ENCODE assay signal across 27 cellular contexts in the genomic region with DNA sequence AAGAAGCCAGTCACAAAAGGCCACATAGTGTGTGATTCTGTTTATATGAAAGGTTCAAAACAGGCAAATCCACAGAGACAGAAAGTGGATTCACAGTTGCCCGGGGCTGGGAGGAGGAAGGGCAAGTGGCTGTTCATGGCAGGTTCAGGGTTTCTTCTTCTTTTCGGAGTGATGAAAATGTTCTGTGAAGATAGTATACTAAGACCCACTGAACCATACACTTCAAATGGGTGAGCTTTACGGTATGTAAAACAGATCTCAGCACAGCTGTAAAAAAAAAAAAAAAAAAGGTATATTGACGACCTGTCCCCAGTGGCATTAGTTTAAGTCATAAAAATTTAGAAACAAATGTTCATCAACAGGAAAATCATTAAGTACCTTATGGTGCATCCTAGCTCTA. TPM values are rescaled to one million over a fixed set of nuclear protein-coding genes. Genes with fewer than 3 reads are reported as not detected.
DNase-seq lines count a peak whose midpoint lies in the region; ATAC-seq, FAIRE-seq and TF ChIP-seq lines count a peak whose summit lies in the region.
"Had no signal": no experiment of that assay in that cellular context is flagged by ENCODE, and none has a peak within 500 bp of the region (broad histone marks: within the 10 kb centered on the region; RNA-seq: fewer than 3 reads in every experiment).

No MANE protein-coding gene starts in this region.

- POLR2A ChIA-PET in activated CD4-positive, alpha-beta memory T cell treated with anti-CD3 and anti-CD28 coated beads for 36 hours (lab: Charles Lee): no interaction called here

- intact Hi-C loops in pancreas (cut with DNase I): no loop called here
- intact Hi-C loops in activated CD4-positive, alpha-beta memory T cell treated with anti-CD3 and anti-CD28 coated beads for 36 hours (cut with micrococcal nuclease): no loop called here

- H3K36me3 Mint-ChIP-seq in activated CD4-positive, alpha-beta memory T cell treated with anti-CD3 and anti-CD28 coated beads for 36 hours: no peaks in the 10 kb centered on the region
- H3K36me3 Mint-ChIP-seq: CD8-positive, alpha-beta memory T cell had no signal

- DNase-seq in activated effector memory CD4-positive, alpha-beta T cell treated with anti-CD3 and anti-CD28 coated beads, Interleukin-2, amount 50 U/mL, for 16 hours: peak; percentile 8
- DNase-seq in activated effector memory CD4-positive, alpha-beta T cell treated with Interleukin-2 at 50 U/mL for 16 hours: no peak
- DNase-seq in epithelial cell of prostate (ENCODE audit: low read depth, low spot score) (no peak), globus pallidus (ENCODE audit: low spot score) (no peak), pancreas (no peak)
- DNase-seq in activated CD4-positive, alpha-beta T cell treated with anti-CD3 and anti-CD28 coated beads, Interleukin-2, amount 50 U/mL, for 48 hours: no peak
- no peak for DNase-seq in activated CD4-positive, alpha-beta memory T cell treated with anti-CD3 and anti-CD28 coated beads for 36 hours
- DNase-seq: AML-193; Calu3; CD8-positive, alpha-beta memory T cell; DMS153; GOT3; HCEC 1CT; MG63; NCI-H1417; NCI-H187; NCI-H446 treated with DMSO at 0.1 percent for 48 hours; NCI-H526 treated with DMSO at 0.1 percent for 48 hours; PC-3; RPMI8226 had no signal

- no peak for TF ChIP-seq CTCF in pancreas (IDR thresholded peaks at IDR 0.05)

- CTCF ChIA-PET in activated CD4-positive, alpha-beta memory T cell treated with anti-CD3 and anti-CD28 coated beads for 36 hours (lab: Charles Lee): no interaction called here

- H3K4me3 ChIP-seq in muscle layer of colon (ENCODE audit: low read depth in 1 of 2, low read length in 2 of 2) (no peak overlapping the region), pancreas (no peak overlapping the region)

- H3K36me3 ChIP-seq in muscle layer of colon (ENCODE audit: insufficient read depth, low read length) (peaks cover 7% of the 10 kb centered on the region), pancreas (no peaks in the 10 kb centered on the region)

- ATAC-seq in pancreas: no peak
- ATAC-seq: PC-3, SK-N-SH treated with all-trans-retinoic acid at 6 μM for 48 hours had no signal

- no peaks in the 10 kb centered on the region for H3K4me1 Mint-ChIP-seq in activated CD4-positive, alpha-beta memory T cell treated with anti-CD3 and anti-CD28 coated beads for 36 hours (ENCODE audit: low read depth)
- H3K4me1 Mint-ChIP-seq: CD8-positive, alpha-beta memory T cell had no signal

- peaks cover 1% of the 10 kb centered on the region for H3K27me3 Mint-ChIP-seq in activated CD4-positive, alpha-beta memory T cell treated with anti-CD3 and anti-CD28 coated beads for 36 hours

- H3K4me1 ChIP-seq in muscle layer of colon (ENCODE audit: insufficient read depth, low read length) (peaks cover 39% of the 10 kb centered on the region), pancreas (no peaks in the 10 kb centered on the region)

- H3K27ac Mint-ChIP-seq in activated CD4-positive, alpha-beta memory T cell treated with anti-CD3 and anti-CD28 coated beads for 36 hours: no peak overlapping the region

- H3K9me3 ChIP-seq in muscle layer of colon (ENCODE audit: low read length) (no peaks in the 10 kb centered on the region), pancreas (no peaks in the 10 kb centered on the region)
- H3K9me3 ChIP-seq: MG63 had no signal

- FAIRE-seq in pancreas (lab: Jason Lieb, UNC): no peak
- FAIRE-seq: GM12891 had no signal

- 66 to 84% methylated on average over 4 of the region's 4 CpGs for WGBS in pancreas, 2 donors

- no peak overlapping the region for H3K9ac ChIP-seq in muscle layer of colon (ENCODE audit: low read length)

- H3K4me3 Mint-ChIP-seq in activated CD4-positive, alpha-beta memory T cell treated with anti-CD3 and anti-CD28 coated beads for 36 hours: no peak overlapping the region
- H3K4me3 Mint-ChIP-seq: CD8-positive, alpha-beta memory T cell had no signal

- H3K27me3 ChIP-seq in muscle layer of colon (ENCODE audit: control insufficient read depth in 1 of 2, insufficient read depth in 2 of 2, low read length in 2 of 2) (no peaks in the 10 kb centered on the region), pancreas (no peaks in the 10 kb centered on the region)
- H3K27me3 ChIP-seq: MG63 had no signal

- peak overlapping the region; percentile 88 for H3K27ac ChIP-seq in epithelial cell of prostate
- peak overlapping the region; percentile 31 for H3K27ac ChIP-seq in muscle layer of colon (ENCODE audit: low read depth, low read length)
- H3K27ac ChIP-seq in pancreas: no peak overlapping the region
- H3K27ac ChIP-seq: 22Rv1, C4-2B had no signal

- H3K9me3 Mint-ChIP-seq in activated CD4-positive, alpha-beta memory T cell treated with anti-CD3 and anti-CD28 coated beads for 36 hours: no peaks in the 10 kb centered on the region
- H3K9me3 Mint-ChIP-seq: CD8-positive, alpha-beta memory T cell had no signal

RNA-seq across cellular contexts. Expression of gene RFX2, which starts 32.2 kb away (rescaled TPM):
- total RNA-seq in pancreas: 1 to 10 TPM; 1.8 to 5.0 (median 3.4) TPM
- 10 to 100 TPM in 1 of 2 donors, 1 to 10 TPM in 1; 2.8 to 14.0 TPM for polyA plus RNA-seq in pancreas
- total RNA-seq in activated CD4-positive, alpha-beta memory T cell treated with anti-CD3 and anti-CD28 coated beads for 36 hours: 1 to 10 TPM; 6.5 to 7.9 TPM

RNA-seq across cellular contexts. Expression of gene ACSBG2, which starts 57.4 kb away (rescaled TPM):
- total RNA-seq in pancreas: not detected
- not detected for polyA plus RNA-seq in pancreas
- not detected for total RNA-seq in activated CD4-positive, alpha-beta memory T cell treated with anti-CD3 and anti-CD28 coated beads for 36 hours
- total RNA-seq: Calu3; CD8-positive, alpha-beta memory T cell; G401; LHCN-M2; PC-3 had no signal
- polyA plus RNA-seq: CD8-positive, alpha-beta memory T cell had no signal

Comparison
In these comparisons a context has a peak if more than half of its experiments do, and no peak if none do; other contexts are left out.
1. H3K27ac ChIP-seq: peak in epithelial cell of prostate (single experiment) and muscle layer of colon (single experiment); none in pancreas (0 of 4).